8 cellular contexts compared by ENCODE assay signal in genomic region chr1:16709659-16710087, GRCh38. TPM values are rescaled to one million over a fixed set of nuclear protein-coding genes. Genes with fewer than 3 reads are reported as not detected.
DNase-seq lines count a peak whose midpoint lies in the region; ATAC-seq, FAIRE-seq and TF ChIP-seq lines count a peak whose summit lies in the region.
"Not testable (repeated sequence)": the region's sequence is repeated elsewhere in the genome, so short reads cannot be mapped to it uniquely, and the experiment has no call there.

No MANE protein-coding gene starts in this region.

- in situ Hi-C loops in HepG2 (cut with HindIII; ENCODE audit: extremely low pct_ligation_motif_present, low pct_unique_long_range_greater_than_20kb): not testable (repeated sequence)

- intact Hi-C loops in HepG2 (cut with micrococcal nuclease; ENCODE audit: unreplicated experiment): not testable (repeated sequence)

- H3K9me3 ChIP-seq in HepG2 (ENCODE audit: low read length): not testable (repeated sequence)

- not testable (repeated sequence) for H3K4me1 ChIP-seq in HepG2 (ENCODE audit: insufficient read depth, low read length)

- ATAC-seq in GM19452 (IDR thresholded peaks at IDR 0.05; ENCODE audit: unreplicated experiment) (peak; percentile 53), HepG2 (peak; percentile 77)

- peak; percentile 40 for DNase-seq in Jurkat, Clone E6-1 (ENCODE audit: low read depth, low spot score)
- DNase-seq in T follicular helper cell (ENCODE audit: low read depth) (peak; percentile 67), activated T-helper 1 cell treated with Interleukin-2 at 50 U/mL for 16 hours (ENCODE audit: low read depth) (peak; percentile 29), endothelial cell (ENCODE audit: low spot score) (peak; percentile 73)
- DNase-seq in HepG2 (ENCODE audit: low spot score): not testable (repeated sequence)
- peak; percentile 21 for DNase-seq in stimulated activated CD8-positive, alpha-beta memory T cell treated with anti-CD3 and anti-CD28 coated beads, Interleukin-4, amount 100 ng/mL, for 24 hours (ENCODE audit: low read depth)

- not testable (repeated sequence) for BruUV-seq in HepG2 (replicated peaks; lab: Mats Ljungman, UMichigan)

- TF ChIP-seq CTCF in C4-2B (conservative IDR thresholded peaks at IDR 0.05) (peak; percentile 39), endothelial cell (IDR thresholded peaks at IDR 0.05; ENCODE audit: unreplicated experiment) (peak; percentile 64), HepG2 (CRISPR knock-in tag; IDR thresholded peaks at IDR 0.05) (peak; percentile 75)

- not testable (repeated sequence) for H3K27me3 Mint-ChIP-seq in endothelial cell (ENCODE audit: unreplicated experiment)

- H3K4me3 Mint-ChIP-seq in endothelial cell (ENCODE audit: unreplicated experiment): not testable (repeated sequence)

- not testable (repeated sequence) for TF ChIP-seq EP300 in HepG2 (IDR thresholded peaks at IDR 0.05; ENCODE audit: low read depth in 2 of 2, low read length in 2 of 2); HepG2 (CRISPR knock-in tag; IDR thresholded peaks at IDR 0.05; ENCODE audit: borderline replicate concordance)

- H3K27ac ChIP-seq in C4-2B; HepG2 (ENCODE audit: extremely low read length, insufficient read depth, low read length): not testable (repeated sequence)

- H3K9ac ChIP-seq in HepG2 (ENCODE audit: insufficient read depth, low read depth, low read length): not testable (repeated sequence)

- H3K9me3 Mint-ChIP-seq in endothelial cell (ENCODE audit: unreplicated experiment): not testable (repeated sequence)

- not testable (repeated sequence) for H2AFZ ChIP-seq in HepG2 (ENCODE audit: low read length)

- CTCF ChIA-PET in HepG2 (lab: Yijun Ruan, JAX; ENCODE audit: low intra/inter-chr PET ratio, low total read pairs): interaction anchor here (0.8 kb wide), 1 partner anchor 85 kb away, joined by 5 read pairs; no protein-coding TSS in a partner anchor

- not testable (repeated sequence) for H3K36me3 Mint-ChIP-seq in endothelial cell (ENCODE audit: low read depth, unreplicated experiment)

- peak; percentile 94 for FAIRE-seq in HepG2 (lab: Jason Lieb, UNC)

- POLR2A ChIA-PET in HepG2 (lab: Yijun Ruan, JAX): interaction anchor here (1.2 kb wide), 1 partner anchor 13 kb away, joined by 6 read pairs; no protein-coding TSS in a partner anchor

- not testable (repeated sequence) for H3K36me3 ChIP-seq in HepG2 (replicated peaks in 1 of 2; ENCODE audit: control insufficient read depth in 1 of 2, insufficient read depth in 2 of 2, low read length in 2 of 2)

- not testable (repeated sequence) for H4K20me1 ChIP-seq in HepG2 (ENCODE audit: insufficient read depth, low read length)

- H3K79me2 ChIP-seq in HepG2 (ENCODE audit: insufficient read depth, low read length): not testable (repeated sequence)

- H3K27me3 ChIP-seq in HepG2 (ENCODE audit: control insufficient read depth in 1 of 2, insufficient read depth in 2 of 2, low read length in 2 of 2): not testable (repeated sequence)

- not testable (repeated sequence) for TF ChIP-seq POLR2A in HepG2 (IDR thresholded peaks at IDR 0.05; ENCODE audit: insufficient read depth in 1 of 2, low read depth in 2 of 2, low read length in 2 of 2)

- not testable (repeated sequence) for H3K4me1 Mint-ChIP-seq in endothelial cell (ENCODE audit: unreplicated experiment)

- not testable (repeated sequence) for H3K27ac Mint-ChIP-seq in endothelial cell (ENCODE audit: unreplicated experiment)

- H3K4me3 ChIP-seq in Jurkat, Clone E6-1 (ENCODE audit: low read length); HepG2 (replicated peaks in 1 of 3; ENCODE audit: insufficient read depth in 1 of 3, low read depth in 2 of 3, low read length in 3 of 3): not testable (repeated sequence)

- H3K4me2 ChIP-seq in HepG2 (ENCODE audit: low read depth, low read length): peak overlapping the region; percentile 43; the same call in 1 of the 2 replicates

- WGBS in HepG2 (ENCODE audit: low lambda C conversion rate): no CpG with 5 or more reads among the region's 3 CpGs

- TF ChIP-seq RAD21 in HepG2 (CRISPR knock-in tag; IDR thresholded peaks at IDR 0.05): not testable (repeated sequence)

TF ChIP-seq in HepG2, 621 proteins besides CTCF, POLR2A, EP300 and RAD21 (continues in another document):
- TF ChIP-seq STAG1 (CRISPR knock-in tag; IDR thresholded peaks at IDR 0.05): peak; percentile 55

RNA-seq across cellular contexts. Expression of gene RNU1-4, which starts 30.6 kb away (rescaled TPM):
- polyA plus RNA-seq in Jurkat, Clone E6-1 (2012; ENCODE audit: insufficient read depth, insufficient read length): not detected
- total RNA-seq in endothelial cell (ENCODE audit: unreplicated experiment) (3,428 TPM), HepG2 (2016; rRNA removed; fragmentation: Illumina TruSeq; extraction: Trizol) (859 and 11,018 TPM in 2 replicates)
- 16,281 and 17,236 TPM in 2 replicates for total RNA-seq in HepG2 (2016; cell fraction: cytosol; rRNA removed; fragmentation: Illumina TruSeq; extraction: Trizol; ENCODE audit: low read depth)
- total RNA-seq in HepG2 (2016; cell fraction: insoluble cytoplasmic fraction; rRNA removed; fragmentation: Illumina TruSeq; extraction: Trizol): 1,309 and 10,613 TPM in 2 replicates
- total RNA-seq in HepG2 (2016; cell fraction: membrane; rRNA removed; fragmentation: Illumina TruSeq; extraction: Trizol): 2,848 and 3,475 TPM in 2 replicates
- total RNA-seq in HepG2 (2016; cell fraction: nucleus; rRNA removed; fragmentation: Illumina TruSeq; extraction: Trizol): 52,466 and 64,417 TPM in 2 replicates
- polyA plus RNA-seq in HepG2 (2011; rRNA removed): under 0.01 TPM in 2 replicates
- polyA plus RNA-seq in HepG2 (2011; cell fraction: cytosol; rRNA removed): under 0.01 TPM in 2 replicates
- under 0.01 TPM in 2 replicates for polyA plus RNA-seq in HepG2 (2011; cell fraction: nucleus; rRNA removed)
- polyA plus RNA-seq in HepG2 (2012): 78.2 TPM in 1 of 2 replicates, not detected in the other
- polyA plus RNA-seq in HepG2 (2016; cell fraction: cytosol; fragmentation: Illumina TruSeq; extraction: Trizol; ENCODE audit: low read depth): 27.3 and 44.4 TPM in 2 replicates
- not detected in 2 replicates for polyA plus RNA-seq in HepG2 (2016; cell fraction: insoluble cytoplasmic fraction; fragmentation: Illumina TruSeq; extraction: Trizol; ENCODE audit: low read depth)
- not detected in 2 replicates for polyA plus RNA-seq in HepG2 (2016; cell fraction: membrane; fragmentation: Illumina TruSeq; extraction: Trizol; ENCODE audit: low read depth)
- polyA plus RNA-seq in HepG2 (2016; cell fraction: nucleus; fragmentation: Illumina TruSeq; extraction: Trizol; ENCODE audit: insufficient read depth, low read depth): 32.8 TPM in 1 of 2 replicates, not detected in the other
- 12,820 and 15,604 TPM in 2 replicates for polyA minus RNA-seq in HepG2 (2011; rRNA and poly(A)+ RNA removed; ENCODE audit: low replicate concordance)
- polyA minus RNA-seq in HepG2 (2011; cell fraction: cytosol; rRNA and poly(A)+ RNA removed): 90,102 and 105,040 TPM in 2 replicates
- 42,574 and 58,030 TPM in 2 replicates for polyA minus RNA-seq in HepG2 (2011; cell fraction: nucleus; rRNA and poly(A)+ RNA removed)

RNA-seq across cellular contexts. Expression of gene RNU1-3, which starts 42.9 kb away (rescaled TPM):
- not detected for polyA plus RNA-seq in Jurkat, Clone E6-1 (2012; ENCODE audit: insufficient read depth, insufficient read length)
- total RNA-seq in endothelial cell (ENCODE audit: unreplicated experiment): 3,428 TPM
- total RNA-seq in HepG2 (2016; rRNA removed; fragmentation: Illumina TruSeq; extraction: Trizol): 859 and 11,018 TPM in 2 replicates
- total RNA-seq in HepG2 (2016; cell fraction: cytosol; rRNA removed; fragmentation: Illumina TruSeq; extraction: Trizol; ENCODE audit: low read depth): 16,281 and 17,236 TPM in 2 replicates
- 1,309 and 10,613 TPM in 2 replicates for total RNA-seq in HepG2 (2016; cell fraction: insoluble cytoplasmic fraction; rRNA removed; fragmentation: Illumina TruSeq; extraction: Trizol)
- 2,848 and 3,475 TPM in 2 replicates for total RNA-seq in HepG2 (2016; cell fraction: membrane; rRNA removed; fragmentation: Illumina TruSeq; extraction: Trizol)
- total RNA-seq in HepG2 (2016; cell fraction: nucleus; rRNA removed; fragmentation: Illumina TruSeq; extraction: Trizol): 52,466 and 64,417 TPM in 2 replicates
- under 0.01 TPM in 2 replicates for polyA plus RNA-seq in HepG2 (2011; rRNA removed)
- under 0.01 TPM in 2 replicates for polyA plus RNA-seq in HepG2 (2011; cell fraction: cytosol; rRNA removed)
- polyA plus RNA-seq in HepG2 (2011; cell fraction: nucleus; rRNA removed): under 0.01 TPM in 2 replicates
- polyA plus RNA-seq in HepG2 (2012): 59.2 and 78.2 TPM in 2 replicates
- 27.3 and 44.4 TPM in 2 replicates for polyA plus RNA-seq in HepG2 (2016; cell fraction: cytosol; fragmentation: Illumina TruSeq; extraction: Trizol; ENCODE audit: low read depth)
- not detected in 2 replicates for polyA plus RNA-seq in HepG2 (2016; cell fraction: insoluble cytoplasmic fraction; fragmentation: Illumina TruSeq; extraction: Trizol; ENCODE audit: low read depth)
- polyA plus RNA-seq in HepG2 (2016; cell fraction: membrane; fragmentation: Illumina TruSeq; extraction: Trizol; ENCODE audit: low read depth): not detected in 2 replicates
- polyA plus RNA-seq in HepG2 (2016; cell fraction: nucleus; fragmentation: Illumina TruSeq; extraction: Trizol; ENCODE audit: insufficient read depth, low read depth): 32.8 TPM in 1 of 2 replicates, not detected in the other
- polyA minus RNA-seq in HepG2 (2011; rRNA and poly(A)+ RNA removed; ENCODE audit: low replicate concordance): 12,820 and 15,604 TPM in 2 replicates
- polyA minus RNA-seq in HepG2 (2011; cell fraction: cytosol; rRNA and poly(A)+ RNA removed): 90,102 and 105,040 TPM in 2 replicates
- 42,574 and 58,030 TPM in 2 replicates for polyA minus RNA-seq in HepG2 (2011; cell fraction: nucleus; rRNA and poly(A)+ RNA removed)
